ENCODE assay signal across 13 cellular contexts in the genomic region with DNA sequence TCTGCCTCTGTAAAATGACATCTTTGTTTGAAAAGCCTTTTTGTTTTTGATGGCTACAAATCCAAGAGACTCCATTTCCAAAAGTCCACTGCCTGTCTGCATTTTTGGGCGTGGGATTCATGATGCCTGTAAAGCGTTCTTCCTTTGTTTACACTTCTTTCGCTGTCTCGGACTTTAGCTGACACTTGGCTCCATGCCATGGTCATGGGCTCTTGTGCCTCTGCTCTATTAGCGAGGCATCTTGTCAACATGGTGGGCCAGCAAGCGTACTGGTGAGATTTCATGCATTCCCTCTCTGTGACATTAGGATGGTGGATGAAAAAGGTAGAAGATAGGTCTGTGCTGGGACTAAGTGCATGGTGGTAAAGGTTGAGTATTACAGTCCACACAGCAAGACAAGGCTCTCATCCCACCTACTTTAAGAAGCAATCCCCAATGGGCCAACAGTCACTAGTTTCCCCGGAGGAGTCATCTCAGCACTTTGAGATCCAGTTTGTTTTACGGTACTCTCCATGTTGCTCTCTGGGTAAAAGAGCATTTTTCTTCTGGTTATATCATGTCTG.
DNase-seq lines count a peak whose midpoint lies in the region; ATAC-seq and TF ChIP-seq lines count a peak whose summit lies in the region.
"Had no signal": no experiment of that assay in that cellular context is flagged by ENCODE, and none has a peak within 500 bp of the region (broad histone marks: within the 10 kb centered on the region; RNA-seq: fewer than 3 reads in every experiment).

No MANE protein-coding gene starts in this region.

- peak overlapping the region in 4 of 10 donors; percentile 1 to 51 (median 22) for H3K4me3 Mint-ChIP-seq in naive thymus-derived CD4-positive, alpha-beta T cell

- CTCF ChIA-PET in naive thymus-derived CD4-positive, alpha-beta T cell (lab: Charles Lee): interaction anchor here (0.5 kb wide), 1 partner anchor 57 kb away, joined by 6 read pairs; no protein-coding TSS in a partner anchor

- H3K27ac Mint-ChIP-seq in naive thymus-derived CD4-positive, alpha-beta T cell: peak overlapping the region in 6 of 9 donors; percentile 5 to 90 (median 60)

- ATAC-seq in naive thymus-derived CD4-positive, alpha-beta T cell: no peak
- ATAC-seq in GM21390 (IDR thresholded peaks at IDR 0.05; ENCODE audit: unreplicated experiment) (no peak), GM21381 (IDR thresholded peaks at IDR 0.05; ENCODE audit: unreplicated experiment) (no peak), GM18502 (IDR thresholded peaks at IDR 0.05; ENCODE audit: poor library complexity, unreplicated experiment) (no peak)

- TF ChIP-seq CTCF in KMS-11 (conservative IDR thresholded peaks at IDR 0.05; ENCODE audit: low read depth, low read length): no peak

- H3K36me3 ChIP-seq in KMS-11 (ENCODE audit: insufficient read depth): no peaks in the 10 kb centered on the region
- no peaks in the 10 kb centered on the region for H3K36me3 ChIP-seq in naive thymus-derived CD4-positive, alpha-beta T cell (ENCODE audit: control insufficient read depth in 2 of 3, insufficient read depth in 3 of 3, low read length in 3 of 3)
- H3K36me3 ChIP-seq: SJSA1 had no signal

- peaks cover 0 to 15% (median 0%) of the 10 kb centered on the region in 5 donors for H3K27me3 Mint-ChIP-seq in naive thymus-derived CD4-positive, alpha-beta T cell

- H3K36me3 Mint-ChIP-seq in naive thymus-derived CD4-positive, alpha-beta T cell: peaks cover 0 to 7% (median 0%) of the 10 kb centered on the region in 5 donors

- H3K9me3 ChIP-seq in naive thymus-derived CD4-positive, alpha-beta T cell (ENCODE audit: control insufficient read depth in 2 of 3, low read length in 3 of 3): no peaks in the 10 kb centered on the region
- H3K9me3 ChIP-seq: SJSA1 had no signal

- no peaks in the 10 kb centered on the region for H3K27me3 ChIP-seq in KMS-11 (ENCODE audit: insufficient read depth, low read depth)
- no peaks in the 10 kb centered on the region for H3K27me3 ChIP-seq in naive thymus-derived CD4-positive, alpha-beta T cell (ENCODE audit: control insufficient read depth in 2 of 2, insufficient read depth in 2 of 2, low read length in 2 of 2)
- H3K27me3 ChIP-seq: SJSA1 had no signal

- H3K4me1 ChIP-seq in KMS-11 (ENCODE audit: low read depth, poor library complexity, severe bottlenecking): peaks cover 18% of the 10 kb centered on the region
- no peaks in the 10 kb centered on the region for H3K4me1 ChIP-seq in naive thymus-derived CD4-positive, alpha-beta T cell (ENCODE audit: control insufficient read depth in 2 of 2, insufficient read depth in 2 of 2, low read length in 2 of 2)

- H3K27ac ChIP-seq in KMS-11: no peak overlapping the region; the same call in 1 of the 2 replicates
- no peak overlapping the region for H3K27ac ChIP-seq in naive thymus-derived CD4-positive, alpha-beta T cell (ENCODE audit: low read depth, low read length)
- H3K27ac ChIP-seq: SJSA1 had no signal

- peaks cover 0 to 38% (median 31%) of the 10 kb centered on the region in 7 donors for H3K4me1 Mint-ChIP-seq in naive thymus-derived CD4-positive, alpha-beta T cell

- DNase-seq in COLO668 (lab: John Stamatoyannopoulos, UW; ENCODE audit: unreplicated experiment) (peak; percentile 49), SHP77 treated with DMSO at 0.1 percent for 48 hours (lab: John Stamatoyannopoulos, UW) (peak; percentile 48), germinal center (ENCODE audit: low spot score) (no peak)
- no peak for DNase-seq in naive thymus-derived CD4-positive, alpha-beta T cell
- DNase-seq: activated CD4-positive, CD25-positive, alpha-beta regulatory T cell treated with anti-CD3 and anti-CD28 coated beads, Interleukin-2, amount 50 U/mL, for 72 hours; HCEC 1CT; mesendoderm; stimulated activated CD4-positive, alpha-beta T cell treated with anti-CD3 and anti-CD28 coated beads, Interleukin-2, amount 100 ng/mL, for 24 hours had no signal

- no peak overlapping the region for H3K9ac ChIP-seq in KMS-11

- no peaks in the 10 kb centered on the region for H3K79me2 ChIP-seq in KMS-11 (ENCODE audit: insufficient read depth, low read depth)

- H2AFZ ChIP-seq in KMS-11 (ENCODE audit: low read depth): no peak overlapping the region

- intact Hi-C loops in naive thymus-derived CD4-positive, alpha-beta T cell (cut with micrococcal nuclease): no loop called here

- peak overlapping the region; percentile 25 for H3K4me2 ChIP-seq in KMS-11

- H3K4me3 ChIP-seq in KMS-11 (IDR thresholded peaks at IDR 0.05; ENCODE audit: insufficient read depth, low read depth, low read length): no peak overlapping the region
- H3K4me3 ChIP-seq in naive thymus-derived CD4-positive, alpha-beta T cell (ENCODE audit: low read length): no peak overlapping the region
- H3K4me3 ChIP-seq: SJSA1 had no signal

- POLR2A ChIA-PET in naive thymus-derived CD4-positive, alpha-beta T cell (lab: Charles Lee): interaction anchor here (0.6 to 1.2 kb wide), 2 partner anchors 30 to 302 kb away, joined by 3 read pairs; no protein-coding TSS in a partner anchor

- peaks cover 0 to 2% (median 0%) of the 10 kb centered on the region in 11 donors for H3K9me3 Mint-ChIP-seq in naive thymus-derived CD4-positive, alpha-beta T cell

- no peaks in the 10 kb centered on the region for H4K20me1 ChIP-seq in KMS-11 (ENCODE audit: insufficient read depth)

Comparison
In these comparisons a context has a peak if more than half of its experiments do, and no peak if none do; other contexts are left out.
1. DNase-seq: peak in COLO668 (single experiment) and SHP77 treated with DMSO at 0.1 percent for 48 hours (single experiment); none in naive thymus-derived CD4-positive, alpha-beta T cell (0 of 9) and germinal center (single experiment).